ENCODE assay signal across 14 cellular contexts in genomic region chr3:43194490-43195115, GRCh38.
DNase-seq lines count a peak whose midpoint lies in the region; ATAC-seq, FAIRE-seq and TF ChIP-seq lines count a peak whose summit lies in the region.
"Had no signal": no experiment of that assay in that cellular context is flagged by ENCODE, and none has a peak within 500 bp of the region (broad histone marks: within the 10 kb centered on the region; RNA-seq: fewer than 3 reads in every experiment).

No MANE protein-coding gene starts in this region.

- no peak overlapping the region for H4K5ac ChIP-seq in H1 (ENCODE audit: insufficient read length, low read depth, low read length)

- peaks cover 0 to 1% (median 0%) of the 10 kb centered on the region in 4 experiments; a peak in 1 of 7 replicates for H3K27me3 ChIP-seq in H1 (replicated peaks in 1 of 4; ENCODE audit: control insufficient read depth in 3 of 4, extremely low read depth in 1 of 4, insufficient read depth in 3 of 4, low read length in 3 of 4)
- H3K27me3 ChIP-seq in spleen (replicated peaks in 1 of 7) = no peaks in the 10 kb centered on the region
- H3K27me3 ChIP-seq: gastrocnemius medialis had no signal

- no peak overlapping the region for H2BK120ac ChIP-seq in H1 (replicated peaks; ENCODE audit: low read depth, low read length)

- peak overlapping the region; percentile 52 for H3K4me3 Mint-ChIP-seq in activated CD8-positive, alpha-beta T cell treated with anti-CD3 and anti-CD28 coated beads, Interleukin-2, amount 10 ng/mL, durations not matched to agents 7 days and 5 days
- H3K4me3 Mint-ChIP-seq in endothelial cell (ENCODE audit: unreplicated experiment) = no peak overlapping the region

- H4K8ac ChIP-seq in H1 (ENCODE audit: extremely low read depth, insufficient read depth, low read length) = no peak overlapping the region

- H3K4me1 ChIP-seq in H1 (replicated peaks in 1 of 4; ENCODE audit: control insufficient read depth in 3 of 4, insufficient read depth in 4 of 4, low read length in 3 of 4) (no peaks in the 10 kb centered on the region), spleen (peaks cover 0 to 24% (median 12%) of the 10 kb centered on the region in 6 donors)
- H3K4me1 ChIP-seq: gastrocnemius medialis had no signal

- H3K27ac ChIP-seq in H1 (ENCODE audit: low read depth, low read length) (no peak overlapping the region), spleen (peak overlapping the region in 6 of 8 donors; percentile 3 to 80 (median 64))
- H3K27ac ChIP-seq: gastrocnemius medialis, HL-60 had no signal

- TF ChIP-seq CTCF in H1 (IDR thresholded peaks at IDR 0.05; ENCODE audit: control extremely low read depth in 1 of 3, insufficient read depth in 1 of 3, low read depth in 1 of 3, low read length in 3 of 3) (no peak), spleen (IDR thresholded peaks at IDR 0.05 in 8 of 11, conservative IDR thresholded peaks at IDR 0.05 in 3 of 11) (no peak), endothelial cell (IDR thresholded peaks at IDR 0.05; ENCODE audit: unreplicated experiment) (no peak)

- no peak overlapping the region for H3K4ac ChIP-seq in H1 (replicated peaks; ENCODE audit: insufficient read length, low read depth, low read length)

- no peak overlapping the region for H4K91ac ChIP-seq in H1 (replicated peaks; ENCODE audit: insufficient read length, low read length)

- H2BK20ac ChIP-seq in H1 (ENCODE audit: low read length) = 0 out of 2 replicates have a peak overlapping the region, but pooled peaks have one; percentile 18

- peaks cover 10% of the 10 kb centered on the region for H3K36me3 Mint-ChIP-seq in activated CD8-positive, alpha-beta T cell treated with anti-CD3 and anti-CD28 coated beads, Interleukin-2, amount 10 ng/mL, durations not matched to agents 7 days and 5 days (ENCODE audit: low read depth)
- H3K36me3 Mint-ChIP-seq in endothelial cell (ENCODE audit: low read depth, unreplicated experiment) = no peaks in the 10 kb centered on the region

- H3K79me1 ChIP-seq in H1 (ENCODE audit: low read depth, low read length) = no peaks in the 10 kb centered on the region

- no peak overlapping the region for H2AK5ac ChIP-seq in H1 (ENCODE audit: low read depth, low read length)

- no peak overlapping the region for H3K18ac ChIP-seq in H1 (ENCODE audit: extremely low read depth, low read length)

- TF ChIP-seq RAD21 in H1 (IDR thresholded peaks at IDR 0.05 in 1 of 2, conservative IDR thresholded peaks at IDR 0.05 in 1 of 2; ENCODE audit: low read depth in 2 of 2, low read length in 2 of 2) = no peak

- H4K20me1 ChIP-seq in H1 (replicated peaks in 1 of 2; ENCODE audit: control insufficient read depth in 1 of 2, insufficient read depth in 2 of 2, low read length in 2 of 2) = no peaks in the 10 kb centered on the region

- H2BK15ac ChIP-seq in H1 (ENCODE audit: low read length) = no peak overlapping the region

- peak; percentile 95 for ATAC-seq in activated CD8-positive, alpha-beta T cell treated with anti-CD3 and anti-CD28 coated beads, Interleukin-2, amount 10 ng/mL, durations not matched to agents 7 days and 5 days
- ATAC-seq in GM21390 (IDR thresholded peaks at IDR 0.05; ENCODE audit: unreplicated experiment) (no peak), GM21825 (IDR thresholded peaks at IDR 0.05; ENCODE audit: unreplicated experiment) (no peak)
- ATAC-seq: gastrocnemius medialis had no signal

- H3K4me2 ChIP-seq in H1 (ENCODE audit: insufficient read depth in 1 of 2, low read depth in 2 of 2, low read length in 2 of 2) = no peak overlapping the region

- no peaks in the 10 kb centered on the region; the same call in 1 of the 2 replicates for H3K23me2 ChIP-seq in H1 (ENCODE audit: low read depth, low read length)

- peaks cover 61% of the 10 kb centered on the region for H3K4me1 Mint-ChIP-seq in activated CD8-positive, alpha-beta T cell treated with anti-CD3 and anti-CD28 coated beads, Interleukin-2, amount 10 ng/mL, durations not matched to agents 7 days and 5 days (ENCODE audit: low read depth)
- peaks cover 30% of the 10 kb centered on the region for H3K4me1 Mint-ChIP-seq in endothelial cell (ENCODE audit: unreplicated experiment)

- H3K36me3 ChIP-seq in H1 (ENCODE audit: control insufficient read depth in 2 of 4, insufficient read depth in 4 of 4, low read length in 3 of 4) = no peaks in the 10 kb centered on the region
- H3K36me3 ChIP-seq in spleen = no peaks in the 10 kb centered on the region
- H3K36me3 ChIP-seq: gastrocnemius medialis had no signal

- H3K9me3 ChIP-seq in H1 (ENCODE audit: insufficient read depth in 2 of 2, low read depth in 1 of 2, low read length in 1 of 2) (peaks cover 0 to 2% of the 10 kb centered on the region in 2 experiments; a peak in 2 of 4 replicates), spleen (peaks cover 0 to 8% (median 3%) of the 10 kb centered on the region in 8 donors)
- H3K9me3 ChIP-seq: gastrocnemius medialis had no signal

- 85% methylated on average over 6 of the region's 6 CpGs; no CpG with 5 or more reads in 1 of the 2 experiments for WGBS in H1 (ENCODE audit: extremely low coverage in 1 of 2, insufficient coverage in 1 of 2, insufficient read length in 1 of 2, insufficient replicate concordance in 2 of 2, low coverage in 1 of 2, low lambda C conversion rate in 2 of 2, missing lambda C conversion rate in 1 of 2), 2 experiments
- WGBS in spleen, 5 donors = 56 to 65% (median 59%) methylated on average over 5 to 6 of the region's 6 CpGs

- intact Hi-C loops in spleen (cut with DNase I; ENCODE audit: low total_unique reads) = no loop called here

- POLR2A ChIA-PET in activated CD8-positive, alpha-beta T cell treated with anti-CD3 and anti-CD28 coated beads, Interleukin-2, amount 10 ng/mL, durations not matched to agents 7 days and 5 days (lab: Charles Lee) = interaction anchor here (0.7 to 1.6 kb wide), 3 partner anchors 10 to 46 kb away, joined by 3 to 6 read pairs (median 3); no protein-coding TSS in a partner anchor
- POLR2A ChIA-PET in H1 (lab: Charles Lee; ENCODE audit: partially characterized antibody) = no interaction called here

- TF ChIP-seq POLR2A in H1 (IDR thresholded peaks at IDR 0.05; ENCODE audit: control extremely low read depth in 1 of 2, low read depth in 2 of 2, low read length in 2 of 2) = no peak
- no peak for TF ChIP-seq POLR2A in spleen (IDR thresholded peaks at IDR 0.05)

- H2BK5ac ChIP-seq in H1 (ENCODE audit: low read depth, low read length) = no peak overlapping the region

- 0 out of 2 replicates have a peak overlapping the region, but pooled peaks have one; percentile 39 for H2BK12ac ChIP-seq in H1 (ENCODE audit: low read depth, low read length)

- DNase-seq in T follicular helper cell (ENCODE audit: low read depth) (peak; percentile 22), H1 (ENCODE audit: low read depth in 1 of 2, low spot score in 2 of 2) (no peak), spleen (peak; percentile 71), endothelial cell (ENCODE audit: low spot score) (no peak)
- peak; percentile 72 for DNase-seq in activated CD8-positive, alpha-beta T cell treated with anti-CD3 and anti-CD28 coated beads, Interleukin-2, amount 10 ng/mL, durations not matched to agents 7 days and 5 days
- DNase-seq: cortex of kidney, gastrocnemius medialis, NCI-H1105, NCI-H774, SW 1271 had no signal

- no peak overlapping the region for H3K23ac ChIP-seq in H1 (ENCODE audit: insufficient read length)

- peak overlapping the region; percentile 94 for H3K27ac Mint-ChIP-seq in activated CD8-positive, alpha-beta T cell treated with anti-CD3 and anti-CD28 coated beads, Interleukin-2, amount 10 ng/mL, durations not matched to agents 7 days and 5 days
- H3K27ac Mint-ChIP-seq in endothelial cell (ENCODE audit: unreplicated experiment) = no peak overlapping the region

- H2AFZ ChIP-seq in H1 (ENCODE audit: low read length) = no peak overlapping the region

- H3K4me3 ChIP-seq in H1 (ENCODE audit: extremely low read depth in 1 of 4, insufficient read depth in 2 of 4, low read depth in 3 of 4, low read length in 4 of 4) (no peak overlapping the region), spleen (no peak overlapping the region)
- H3K4me3 ChIP-seq: gastrocnemius medialis, lung had no signal

- peaks cover 3% of the 10 kb centered on the region for H3K27me3 Mint-ChIP-seq in activated CD8-positive, alpha-beta T cell treated with anti-CD3 and anti-CD28 coated beads, Interleukin-2, amount 10 ng/mL, durations not matched to agents 7 days and 5 days (ENCODE audit: low read depth)
- peaks cover 1% of the 10 kb centered on the region for H3K27me3 Mint-ChIP-seq in endothelial cell (ENCODE audit: unreplicated experiment)

- FAIRE-seq in H1 (lab: Jason Lieb, UNC) = no peak

- H3K9ac ChIP-seq in H1 (replicated peaks in 1 of 4; ENCODE audit: extremely low read depth in 1 of 4, low read depth in 3 of 4, low read length in 3 of 4) = no peak overlapping the region

- no peak for TF ChIP-seq EP300 in H1 (IDR thresholded peaks at IDR 0.05; ENCODE audit: borderline replicate concordance in 1 of 2, low read depth in 2 of 2, low read length in 2 of 2)

- no peak overlapping the region for H3K56ac ChIP-seq in H1 (replicated peaks; ENCODE audit: insufficient read length, low read depth, low read length)

- no peaks in the 10 kb centered on the region for H3K79me2 ChIP-seq in H1 (ENCODE audit: control insufficient read depth in 1 of 2, insufficient read depth in 2 of 2, low read length in 2 of 2)

- CTCF ChIA-PET in activated CD8-positive, alpha-beta T cell treated with anti-CD3 and anti-CD28 coated beads, Interleukin-2, amount 10 ng/mL, durations not matched to agents 7 days and 5 days (lab: Charles Lee) = interaction anchor here (0.8 to 1.5 kb wide), 4 partner anchors 15 to 233 kb away, joined by 3 to 9 read pairs (median 4); no protein-coding TSS in a partner anchor
- CTCF ChIA-PET in H1 (lab: Charles Lee; ENCODE audit: partially characterized antibody) = no interaction called here

- H3K9me3 Mint-ChIP-seq in activated CD8-positive, alpha-beta T cell treated with anti-CD3 and anti-CD28 coated beads, Interleukin-2, amount 10 ng/mL, durations not matched to agents 7 days and 5 days (ENCODE audit: insufficient read depth) = no peaks in the 10 kb centered on the region
- H3K9me3 Mint-ChIP-seq in endothelial cell (ENCODE audit: unreplicated experiment) = no peaks in the 10 kb centered on the region

- no peak overlapping the region for H3K14ac ChIP-seq in H1 (ENCODE audit: insufficient read length)

TF ChIP-seq in H1, 55 proteins besides CTCF, POLR2A, EP300 and RAD21:
- TF ChIP-seq GABPA (IDR thresholded peaks at IDR 0.05; ENCODE audit: borderline replicate concordance, insufficient read depth, low read length) = no peak

Comparison
In these comparisons a context has a peak if more than half of its experiments do, and no peak if none do; other contexts are left out.
1. DNase-seq: peak in T follicular helper cell (single experiment), activated CD8-positive, alpha-beta T cell treated with anti-CD3 and anti-CD28 coated beads, Interleukin-2, amount 10 ng/mL, durations not matched to agents 7 days and 5 days (single experiment) and spleen (single experiment); none in H1 (0 of 2) and endothelial cell (single experiment).